ENCODE assay signal across 25 cellular contexts in genomic region chr15:77773903-77774302, GRCh38.
DNase-seq lines count a peak whose midpoint lies in the region; ATAC-seq and TF ChIP-seq lines count a peak whose summit lies in the region.
"Had no signal": no experiment of that assay in that cellular context is flagged by ENCODE, and none has a peak within 500 bp of the region (broad histone marks: within the 10 kb centered on the region; RNA-seq: fewer than 3 reads in every experiment).

No MANE protein-coding gene starts in this region.

- no peak overlapping the region for H3K4me3 Mint-ChIP-seq in neural progenitor cell
- H3K4me3 Mint-ChIP-seq: CD4-positive, alpha-beta T cell; HFFc6 had no signal

- no peaks in the 10 kb centered on the region for H3K36me3 ChIP-seq in HCT116 (ENCODE audit: control insufficient read depth in 1 of 2, insufficient read depth in 2 of 2, low read length in 2 of 2)
- H3K36me3 ChIP-seq in neural progenitor cell: no peaks in the 10 kb centered on the region
- H3K36me3 ChIP-seq: BE2C, MG63, SJSA1 had no signal

- BruUV-seq in HCT116 (replicated peaks; lab: Mats Ljungman, UMichigan): no TSS peak

- H3F3A ChIP-seq in neural progenitor cell (ENCODE audit: low read depth): no peaks in the 10 kb centered on the region

- H4K20me1 ChIP-seq in HCT116 (ENCODE audit: insufficient read depth): no peaks in the 10 kb centered on the region
- no peaks in the 10 kb centered on the region for H4K20me1 ChIP-seq in neural progenitor cell (ENCODE audit: low read depth)

- H3K9me3 ChIP-seq in HCT116 (ENCODE audit: control insufficient read depth in 1 of 2, insufficient read depth in 1 of 2, low read depth in 1 of 2, low read length in 2 of 2) (no peaks in the 10 kb centered on the region), neural progenitor cell (ENCODE audit: low read depth) (no peaks in the 10 kb centered on the region)
- H3K9me3 ChIP-seq: BE2C, Caco-2, MG63, SJSA1 had no signal

- H3K27ac Mint-ChIP-seq in neural progenitor cell: peak overlapping the region; percentile 11
- H3K27ac Mint-ChIP-seq: CD4-positive, alpha-beta T cell; HFFc6 had no signal

- H3K4me2 ChIP-seq in HCT116 (ENCODE audit: low read length): no peak overlapping the region
- H3K4me2 ChIP-seq in neural progenitor cell: no peak overlapping the region

- intact Hi-C loops in HCT116 (cut with micrococcal nuclease): no loop called here

- CTCF ChIA-PET in HCT116 (lab: Charles Lee): no interaction called here

- H3K27me3 ChIP-seq in HCT116 (ENCODE audit: insufficient read depth, low read length): no peaks in the 10 kb centered on the region
- no peaks in the 10 kb centered on the region for H3K27me3 ChIP-seq in neural progenitor cell
- H3K27me3 ChIP-seq: BE2C, MG63, SJSA1 had no signal

- H3K79me2 ChIP-seq in HCT116 (ENCODE audit: insufficient read depth, low read length) (no peaks in the 10 kb centered on the region), neural progenitor cell (ENCODE audit: low read depth) (no peaks in the 10 kb centered on the region)

- peaks cover 9% of the 10 kb centered on the region for H3K9me3 Mint-ChIP-seq in neural progenitor cell
- H3K9me3 Mint-ChIP-seq: CD4-positive, alpha-beta T cell; HFFc6 had no signal

- peak; percentile 53 for ATAC-seq in HCT116
- ATAC-seq in GM19035 (IDR thresholded peaks at IDR 0.05; ENCODE audit: unreplicated experiment): no peak
- no peak for ATAC-seq in HG03175 (IDR thresholded peaks at IDR 0.05; ENCODE audit: unreplicated experiment)
- ATAC-seq: PC-3 had no signal

- H3K27me3 Mint-ChIP-seq in neural progenitor cell (ENCODE audit: insufficient read depth, low read depth): peaks cover 1% of the 10 kb centered on the region
- H3K27me3 Mint-ChIP-seq: CD4-positive, alpha-beta T cell had no signal

- H3K9me2 ChIP-seq in HCT116 (ENCODE audit: insufficient read depth): no peaks in the 10 kb centered on the region

- no peaks in the 10 kb centered on the region for H3K4me1 Mint-ChIP-seq in neural progenitor cell

- RAD21 ChIA-PET in HCT116 (lab: Charles Lee; ENCODE audit: low non-redundant PET in 1 of 2, low total read pairs in 2 of 2, uncharacterized antibody in 2 of 2, unreplicated experiment in 2 of 2): no interaction called here

- no peaks in the 10 kb centered on the region for H3K4me1 ChIP-seq in HCT116 (ENCODE audit: control insufficient read depth in 1 of 2, insufficient read depth in 2 of 2, low read length in 2 of 2)
- no peaks in the 10 kb centered on the region for H3K4me1 ChIP-seq in neural progenitor cell
- H3K4me1 ChIP-seq: BE2C, Caco-2, SJSA1 had no signal

- H3K27ac ChIP-seq in HCT116 (ENCODE audit: low read depth, low read length): no peak overlapping the region
- H3K27ac ChIP-seq in neural progenitor cell: no peak overlapping the region
- H3K27ac ChIP-seq: 22Rv1, SJSA1 had no signal

- peak; percentile 42 for TF ChIP-seq RAD21 in HCT116 (IDR thresholded peaks at IDR 0.05; ENCODE audit: low read depth)

- H3K9ac ChIP-seq in HCT116 (ENCODE audit: low read length) (no peak overlapping the region), neural progenitor cell (no peak overlapping the region)

- DNase-seq in NCI-H1417 (lab: John Stamatoyannopoulos, UW) (peak in 2 of 3 experiments; percentile 19 to 31), NCI-H1417 treated with DMSO at 0.1 percent for 48 hours (lab: John Stamatoyannopoulos, UW) (no peak), COR-L47 (lab: John Stamatoyannopoulos, UW) (peak; percentile 27), HCT116 (ENCODE audit: low read depth, low spot score) (no peak), neural progenitor cell (ENCODE audit: low spot score) (no peak), superior temporal gyrus (ENCODE audit: extremely low spot score) (no peak)
- DNase-seq: BE2C; Caco-2; CD4-positive, alpha-beta T cell; HFFc6; KG1; NCI-H1105 treated with DMSO at 0.1 percent for 48 hours; NCI-H1694; NCI-H2029 treated with DMSO at 0.1 percent for 48 hours; NCI-H2171 treated with DMSO at 0.1 percent for 48 hours; NCI-H345; NCI-H510A treated with DMSO at 0.1 percent for 48 hours; NCI-H748 treated with DMSO at 0.1 percent for 48 hours; NK-92 treated with Interleukin-12 subunit alpha and Interleukin-12 subunit beta, amount 100 ng/mL, for 24 hours; PC-3 had no signal

- H3K36me3 Mint-ChIP-seq in neural progenitor cell: peaks cover 2% of the 10 kb centered on the region

- TF ChIP-seq POLR2A in HCT116 (IDR thresholded peaks at IDR 0.05; ENCODE audit: borderline replicate concordance, extremely low read depth, insufficient read depth, insufficient read length): no peak

- POLR2A ChIA-PET in HCT116 (lab: Charles Lee): no interaction called here

- no peak overlapping the region for H3K4me3 ChIP-seq in HCT116 (replicated peaks in 1 of 2; ENCODE audit: low read depth in 1 of 2, low read length in 2 of 2)
- H3K4me3 ChIP-seq in neural progenitor cell: no peak overlapping the region
- H3K4me3 ChIP-seq: MG63, SJSA1 had no signal

- no peak overlapping the region for H2AFZ ChIP-seq in HCT116 (ENCODE audit: low read depth, low read length, poor library complexity, severe bottlenecking)
- no peak overlapping the region for H2AFZ ChIP-seq in neural progenitor cell (replicated peaks)

- TF ChIP-seq CTCF in HCT116 (IDR thresholded peaks at IDR 0.05 in 2 of 3, conservative IDR thresholded peaks at IDR 0.05 in 1 of 3; ENCODE audit: borderline replicate concordance in 1 of 3, insufficient read depth in 1 of 3, low read depth in 2 of 3, low read length in 2 of 3) (0 out of 6 replicates have a peak, but pooled peaks of 1 of the 3 experiments have one; percentile 24), neural progenitor cell (IDR thresholded peaks at IDR 0.05) (no peak)

TF ChIP-seq in HCT116, 20 proteins besides CTCF, POLR2A, EP300 and RAD21 (continues in another document):
- no peak for TF ChIP-seq CBX3 (IDR thresholded peaks at IDR 0.05; ENCODE audit: low read depth)
- no peak for TF ChIP-seq ZBTB33 (IDR thresholded peaks at IDR 0.05; ENCODE audit: extremely low read depth, insufficient replicate concordance, low read length)
- no peak for TF ChIP-seq ZNF274 (IDR thresholded peaks at IDR 0.05; ENCODE audit: low read depth, low read length)
- TF ChIP-seq SIN3A (IDR thresholded peaks at IDR 0.05; ENCODE audit: low read depth): no peak
- TF ChIP-seq ELF1 (IDR thresholded peaks at IDR 0.05; ENCODE audit: borderline replicate concordance, low read depth): no peak
- TF ChIP-seq TCF7L2 (IDR thresholded peaks at IDR 0.05; ENCODE audit: borderline replicate concordance, extremely low read depth, insufficient read depth, insufficient read length): no peak
- no peak for TF ChIP-seq FOSL1 (IDR thresholded peaks at IDR 0.05; ENCODE audit: low read depth)
- TF ChIP-seq POLR2AphosphoS5 (IDR thresholded peaks at IDR 0.05; ENCODE audit: low read depth, low read length): no peak
- no peak for TF ChIP-seq REST (IDR thresholded peaks at IDR 0.05; ENCODE audit: low read depth)
- no peak for TF ChIP-seq CEBPB (IDR thresholded peaks at IDR 0.05; ENCODE audit: low read depth)
- TF ChIP-seq EZH2 (IDR thresholded peaks at IDR 0.05): no peak
- no peak for TF ChIP-seq EGR1 (IDR thresholded peaks at IDR 0.05; ENCODE audit: low read depth)
- no peak for TF ChIP-seq ZFX (IDR thresholded peaks at IDR 0.05)
- no peak for TF ChIP-seq MAX (IDR thresholded peaks at IDR 0.05)
- TF ChIP-seq SP1 (IDR thresholded peaks at IDR 0.05; ENCODE audit: low read depth): no peak
- no peak for TF ChIP-seq ATF3 (IDR thresholded peaks at IDR 0.05)

Comparison
In these comparisons a context has a peak if more than half of its experiments do, and no peak if none do; other contexts are left out.
1. DNase-seq: peak in NCI-H1417 (2 of 3) and COR-L47 (single experiment); none in NCI-H1417 treated with DMSO at 0.1 percent for 48 hours (single experiment), HCT116 (single experiment), neural progenitor cell (single experiment) and superior temporal gyrus (single experiment).